25 cellular contexts compared by ENCODE assay signal in the genomic region with DNA sequence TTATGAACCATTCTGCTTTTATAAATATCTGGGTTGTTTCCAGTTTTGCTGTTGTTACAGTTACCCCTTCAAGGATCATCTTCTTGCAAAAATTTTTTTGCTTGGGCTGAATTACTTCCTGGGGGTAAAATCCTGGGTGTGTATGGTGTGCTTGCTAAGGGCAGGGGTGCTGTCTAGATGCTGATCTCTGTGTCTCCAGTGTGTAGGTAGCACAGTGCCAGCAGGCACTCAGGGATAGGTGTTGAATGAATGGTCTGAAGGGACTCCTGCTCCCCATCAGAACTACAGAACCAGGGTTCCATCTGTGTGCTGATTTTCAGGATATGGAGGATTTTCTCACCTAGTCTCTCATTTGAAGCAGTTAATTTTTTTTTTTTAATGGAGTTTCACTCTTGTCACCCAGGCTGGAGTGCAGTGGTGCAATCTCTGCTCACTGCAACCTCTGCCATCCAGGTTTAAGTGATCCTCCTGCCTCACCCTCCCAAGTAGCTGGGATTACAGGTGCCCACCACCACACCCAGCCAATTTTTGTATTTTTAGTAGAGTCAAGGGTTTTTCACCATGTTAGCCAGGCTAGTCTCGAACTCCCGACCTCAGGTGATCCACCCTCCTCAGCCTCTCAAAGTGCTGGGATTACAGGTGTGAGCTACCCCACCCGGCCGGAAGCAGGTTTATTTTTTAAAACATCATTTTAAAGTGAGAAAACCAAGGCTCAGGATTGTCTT. TPM values are rescaled to one million over a fixed set of nuclear protein-coding genes. Genes with fewer than 3 reads are reported as not detected.
DNase-seq lines count a peak whose midpoint lies in the region; ATAC-seq, FAIRE-seq and TF ChIP-seq lines count a peak whose summit lies in the region.
"Had no signal": no experiment of that assay in that cellular context is flagged by ENCODE, and none has a peak within 500 bp of the region (broad histone marks: within the 10 kb centered on the region; RNA-seq: fewer than 3 reads in every experiment).

No MANE protein-coding gene starts in this region.

- peaks cover 10 to 17% of the 10 kb centered on the region in 2 donors for H3K9me3 Mint-ChIP-seq in activated naive CD4-positive, alpha-beta T cell treated with anti-CD3 and anti-CD28 coated beads, Interleukin-2, amount 50 U/mL, for 72 hours
- H3K9me3 Mint-ChIP-seq in osteocyte (ENCODE audit: unreplicated experiment): no peaks in the 10 kb centered on the region
- H3K9me3 Mint-ChIP-seq: IgD-negative memory B cell, neural crest cell had no signal

- H3K4me3 Mint-ChIP-seq in osteocyte (ENCODE audit: unreplicated experiment): no peak overlapping the region
- H3K4me3 Mint-ChIP-seq: neural crest cell, WTC11 had no signal

- H3K9me3 ChIP-seq in prostate gland: no peaks in the 10 kb centered on the region
- H3K9me3 ChIP-seq: HAP-1, suprapubic skin had no signal

- H3K27ac ChIP-seq in prostate gland: no peak overlapping the region
- H3K27ac ChIP-seq: C4-2B, suprapubic skin had no signal

- TF ChIP-seq POLR2A in prostate gland (IDR thresholded peaks at IDR 0.05): no peak

- H3K36me3 Mint-ChIP-seq in activated naive CD4-positive, alpha-beta T cell treated with anti-CD3 and anti-CD28 coated beads, Interleukin-2, amount 50 U/mL, for 72 hours: peaks cover 19 to 43% of the 10 kb centered on the region in 2 donors
- no peaks in the 10 kb centered on the region for H3K36me3 Mint-ChIP-seq in osteocyte (ENCODE audit: unreplicated experiment)

- no peaks in the 10 kb centered on the region for H3K4me1 ChIP-seq in prostate gland (replicated peaks)
- H3K4me1 ChIP-seq: HAP-1, suprapubic skin had no signal

- no peak for ATAC-seq in activated naive CD4-positive, alpha-beta T cell treated with anti-CD3 and anti-CD28 coated beads, Interleukin-2, amount 50 U/mL, for 72 hours
- ATAC-seq: WTC11 had no signal

- no peaks in the 10 kb centered on the region for H3K4me1 Mint-ChIP-seq in osteocyte (ENCODE audit: unreplicated experiment)
- H3K4me1 Mint-ChIP-seq: neural crest cell had no signal

- 96% methylated on average over 4 of the region's 4 CpGs for WGBS in prostate gland

- intact Hi-C loops in prostate gland (cut with DNase I): no loop called here

- peaks cover 34% of the 10 kb centered on the region for H3K27me3 Mint-ChIP-seq in osteocyte (ENCODE audit: unreplicated experiment)

- H3K4me3 ChIP-seq in prostate gland: no peak overlapping the region
- H3K4me3 ChIP-seq: HAP-1, suprapubic skin had no signal

- FAIRE-seq in GM19239 (lab: Jason Lieb, UNC): peak; percentile 23

- H3K36me3 ChIP-seq in prostate gland: no peaks in the 10 kb centered on the region
- H3K36me3 ChIP-seq: HAP-1, suprapubic skin had no signal

- no peaks in the 10 kb centered on the region for H3K27me3 ChIP-seq in prostate gland (replicated peaks; ENCODE audit: insufficient read depth)

- H3K27ac Mint-ChIP-seq in activated naive CD4-positive, alpha-beta T cell treated with anti-CD3 and anti-CD28 coated beads, Interleukin-2, amount 50 U/mL, for 72 hours: peak overlapping the region; percentile 92 to 93
- H3K27ac Mint-ChIP-seq in osteocyte (ENCODE audit: unreplicated experiment): no peak overlapping the region
- H3K27ac Mint-ChIP-seq: IgD-negative memory B cell, WTC11 had no signal

- no peak for TF ChIP-seq CTCF in osteocyte (IDR thresholded peaks at IDR 0.05)
- TF ChIP-seq CTCF in prostate gland (IDR thresholded peaks at IDR 0.05): no peak

- DNase-seq in activated CD8-positive, alpha-beta memory T cell treated with anti-CD3 and anti-CD28 coated beads for 24 hours: peak; percentile 59
- DNase-seq in activated CD8-positive, alpha-beta memory T cell treated with anti-CD3 and anti-CD28 coated beads, Interleukin-2, amount 50 U/mL, for 4 hours: no peak
- DNase-seq in GM19239 (ENCODE audit: insufficient read length, low spot score) (no peak), osteocyte (ENCODE audit: extremely low spot score, unreplicated experiment) (peak; percentile 32), RPMI8226 (no peak), prostate gland (ENCODE audit: low spot score) (no peak), HuH-7.5 (ENCODE audit: low spot score) (no peak)
- DNase-seq in activated naive CD4-positive, alpha-beta T cell treated with anti-CD3 and anti-CD28 coated beads, Interleukin-2, amount 50 U/mL, for 72 hours (ENCODE audit: low spot score in 2 of 2): no peak
- DNase-seq: anterior cingulate cortex; cerebellar nuclear complex; effector CD8-positive, alpha-beta T cell; glutamatergic neuron; NCI-H146; NCI-H2171; NCI-H526 treated with DMSO at 0.1 percent for 48 hours; SHP77 treated with DMSO at 0.1 percent for 48 hours; stimulated activated CD4-positive, alpha-beta T cell treated with anti-CD3 and anti-CD28 coated beads, Interleukin-4, amount 100 ng/mL, for 4 hours had no signal

RNA-seq across cellular contexts. Expression of gene GARIN3, which starts 0.6 kb away (rescaled TPM):
- total RNA-seq in activated naive CD4-positive, alpha-beta T cell treated with anti-CD3 and anti-CD28 coated beads, Interleukin-2, amount 50 U/mL, for 72 hours: under 1 TPM; 0.46 to 0.47 TPM
- total RNA-seq in osteocyte (not detected in 2 replicates), prostate gland (under 1 TPM in 1 of 2 donors, not detected in 1; 0.97 TPM)
- total RNA-seq: MCF 10A; neural crest cell; suprapubic skin; T-helper 2 cell treated with Interferon-gamma antibody and Interleukin-4, amounts not matched to agents 100 ng/mL and 5 ng/mL, for 36 hours; WTC11 had no signal

RNA-seq across cellular contexts. Expression of gene ITK, which starts 14.0 kb away (rescaled TPM):
- 100 to 1,000 TPM; 203 to 308 TPM for total RNA-seq in activated naive CD4-positive, alpha-beta T cell treated with anti-CD3 and anti-CD28 coated beads, Interleukin-2, amount 50 U/mL, for 72 hours
- not detected in 2 replicates for total RNA-seq in osteocyte
- 1 to 10 TPM; 2.2 to 5.6 TPM for total RNA-seq in prostate gland
- total RNA-seq: MCF 10A, neural crest cell had no signal

RNA-seq across cellular contexts. Expression of gene MED7, which starts 24.0 kb away (rescaled TPM):
- total RNA-seq in activated naive CD4-positive, alpha-beta T cell treated with anti-CD3 and anti-CD28 coated beads, Interleukin-2, amount 50 U/mL, for 72 hours: 10 to 100 TPM; 16.9 to 21.7 TPM
- total RNA-seq in osteocyte (9.2 and 9.3 TPM in 2 replicates), prostate gland (10 to 100 TPM; 10.7 to 11.1 TPM)

RNA-seq across cellular contexts. Expression of gene HAVCR2, which starts 57.8 kb away (rescaled TPM):
- 10 to 100 TPM; 34.4 to 52.2 TPM for total RNA-seq in activated naive CD4-positive, alpha-beta T cell treated with anti-CD3 and anti-CD28 coated beads, Interleukin-2, amount 50 U/mL, for 72 hours
- 0.21 TPM in 1 of 2 replicates, not detected in the other for total RNA-seq in osteocyte
- total RNA-seq in prostate gland: 1 to 10 TPM; 1.8 to 2.8 TPM
- total RNA-seq: MCF 10A had no signal

Comparison
In these comparisons a context has a peak if more than half of its experiments do, and no peak if none do; other contexts are left out.
1. DNase-seq: peak in activated CD8-positive, alpha-beta memory T cell treated with anti-CD3 and anti-CD28 coated beads for 24 hours (single experiment) and osteocyte (single experiment); none in activated CD8-positive, alpha-beta memory T cell treated with anti-CD3 and anti-CD28 coated beads, Interleukin-2, amount 50 U/mL, for 4 hours (single experiment), GM19239 (single experiment), activated naive CD4-positive, alpha-beta T cell treated with anti-CD3 and anti-CD28 coated beads, Interleukin-2, amount 50 U/mL, for 72 hours (0 of 2), RPMI8226 (single experiment), prostate gland (single experiment) and HuH-7.5 (single experiment).
2. RNA of gene ITK, which starts 14.0 kb away (total RNA-seq): 203 to 308 TPM in activated naive CD4-positive, alpha-beta T cell treated with anti-CD3 and anti-CD28 coated beads, Interleukin-2, amount 50 U/mL, for 72 hours; 2.2 to 5.6 TPM in prostate gland and not detected in osteocyte; every median in the first group is over 10 times any median in the second.